17 cellular contexts compared by ENCODE assay signal in the genomic region with DNA sequence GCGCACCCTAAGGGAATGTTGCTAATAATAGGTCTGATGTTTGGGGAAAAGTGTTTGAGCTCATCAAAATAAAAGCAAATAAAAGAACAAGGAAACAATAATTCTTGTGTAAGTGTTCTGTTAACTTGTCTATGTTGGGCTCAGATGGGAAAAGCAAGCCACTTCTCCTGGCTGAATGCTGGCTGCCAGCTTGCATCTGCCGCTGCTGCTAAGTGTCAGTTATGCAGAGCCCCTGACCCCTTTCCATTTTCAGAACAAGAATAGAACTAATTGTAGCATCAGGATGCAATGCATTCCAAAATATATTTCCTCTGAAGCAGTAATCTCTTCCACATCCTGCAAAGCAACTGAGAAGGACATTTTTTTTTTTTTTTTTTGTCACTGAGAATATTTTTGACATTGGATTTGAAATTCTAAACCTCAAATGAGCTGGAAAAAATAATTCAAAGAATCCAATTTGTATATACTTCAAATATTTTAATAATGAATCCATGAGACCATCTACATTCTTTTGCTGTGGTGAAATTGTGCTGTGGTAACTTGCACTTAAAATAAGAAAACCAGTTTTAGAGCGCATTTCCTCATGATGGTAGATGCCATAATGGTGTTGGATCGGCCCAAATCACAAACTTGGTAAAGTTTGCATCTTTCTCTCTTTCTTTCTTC. TPM values are rescaled to one million over a fixed set of nuclear protein-coding genes. Genes with fewer than 3 reads are reported as not detected.
A peak's percentile ranks its signal among the peaks of the same experiment; 100 is the strongest.
DNase-seq lines count a peak whose midpoint lies in the region; ATAC-seq, FAIRE-seq and TF ChIP-seq lines count a peak whose summit lies in the region.
"Had no signal": no experiment of that assay in that cellular context is flagged by ENCODE, and none has a peak within 500 bp of the region (broad histone marks: within the 10 kb centered on the region; RNA-seq: fewer than 3 reads in every experiment).

No MANE protein-coding gene starts in this region.

- dilution Hi-C loops in keratinocyte (cut with MboI; ENCODE audit: extremely low pct_ligation_motif_present, low sequenced_read_pairs), result no loop called here

- H3K27me3 Mint-ChIP-seq in astrocyte (ENCODE audit: low read depth, unreplicated experiment) (peaks cover 7% of the 10 kb centered on the region), nephron progenitor cell (ENCODE audit: low read depth, poor library complexity) (peaks cover 15% of the 10 kb centered on the region)
- peaks cover 4% of the 10 kb centered on the region for H3K27me3 Mint-ChIP-seq in activated T-helper 17 cell treated with anti-CD3 and anti-CD28 coated beads, Interleukin-2, amount 50 U/mL, for 72 hours

- H3K36me3 ChIP-seq in astrocyte (ENCODE audit: insufficient read depth, low read length) (no peaks in the 10 kb centered on the region), keratinocyte (ENCODE audit: control insufficient read depth in 2 of 2, extremely low read depth in 1 of 2, insufficient read depth in 2 of 2, low read length in 2 of 2) (no peaks in the 10 kb centered on the region)
- H3K36me3 ChIP-seq: BE2C, colonic mucosa had no signal

- H3K4me1 Mint-ChIP-seq in astrocyte (ENCODE audit: low read depth, unreplicated experiment) (peaks cover 17% of the 10 kb centered on the region), nephron progenitor cell (no peaks in the 10 kb centered on the region)
- no peaks in the 10 kb centered on the region for H3K4me1 Mint-ChIP-seq in activated T-helper 17 cell treated with anti-CD3 and anti-CD28 coated beads, Interleukin-2, amount 50 U/mL, for 72 hours
- H3K4me1 Mint-ChIP-seq: activated naive CD8-positive, alpha-beta T cell treated with anti-CD3 and anti-CD28 coated beads, Interleukin-2, amount 50 U/mL, for 24 hours had no signal

- no peaks in the 10 kb centered on the region for H3K27me3 ChIP-seq in astrocyte (ENCODE audit: insufficient read depth, low read length)
- H3K27me3 ChIP-seq in keratinocyte (ENCODE audit: control insufficient read depth, extremely low read depth, insufficient read depth, low read length), result no peaks in the 10 kb centered on the region
- H3K27me3 ChIP-seq: BE2C, colonic mucosa had no signal

- H3K27ac Mint-ChIP-seq in astrocyte (ENCODE audit: unreplicated experiment), result peak overlapping the region; percentile 59
- no peak overlapping the region for H3K27ac Mint-ChIP-seq in activated T-helper 17 cell treated with anti-CD3 and anti-CD28 coated beads, Interleukin-2, amount 50 U/mL, for 72 hours
- H3K27ac Mint-ChIP-seq in nephron progenitor cell, result no peak overlapping the region
- H3K27ac Mint-ChIP-seq: activated naive CD8-positive, alpha-beta T cell treated with anti-CD3 and anti-CD28 coated beads, Interleukin-2, amount 50 U/mL, for 24 hours had no signal

- H3K9ac ChIP-seq in astrocyte (ENCODE audit: low read length), result no peak overlapping the region
- H3K9ac ChIP-seq in keratinocyte (ENCODE audit: control insufficient read depth, extremely low read depth, insufficient read depth, low read length), result no peak overlapping the region

- H3K9me3 Mint-ChIP-seq in astrocyte (ENCODE audit: unreplicated experiment), result peaks cover 4% of the 10 kb centered on the region
- no peaks in the 10 kb centered on the region for H3K9me3 Mint-ChIP-seq in activated T-helper 17 cell treated with anti-CD3 and anti-CD28 coated beads, Interleukin-2, amount 50 U/mL, for 72 hours
- H3K9me3 Mint-ChIP-seq in nephron progenitor cell, result peaks cover 10% of the 10 kb centered on the region
- H3K9me3 Mint-ChIP-seq: activated naive CD8-positive, alpha-beta T cell treated with anti-CD3 and anti-CD28 coated beads, Interleukin-2, amount 50 U/mL, for 24 hours had no signal

- no peaks in the 10 kb centered on the region for H3K36me3 Mint-ChIP-seq in astrocyte (ENCODE audit: low read depth, unreplicated experiment)
- no peaks in the 10 kb centered on the region for H3K36me3 Mint-ChIP-seq in activated T-helper 17 cell treated with anti-CD3 and anti-CD28 coated beads, Interleukin-2, amount 50 U/mL, for 72 hours (ENCODE audit: low read depth)
- no peaks in the 10 kb centered on the region for H3K36me3 Mint-ChIP-seq in nephron progenitor cell (ENCODE audit: low read depth)

- H3K4me3 Mint-ChIP-seq in astrocyte (ENCODE audit: unreplicated experiment), result no peak overlapping the region
- no peak overlapping the region for H3K4me3 Mint-ChIP-seq in activated T-helper 17 cell treated with anti-CD3 and anti-CD28 coated beads, Interleukin-2, amount 50 U/mL, for 72 hours
- no peak overlapping the region for H3K4me3 Mint-ChIP-seq in nephron progenitor cell
- H3K4me3 Mint-ChIP-seq: activated naive CD8-positive, alpha-beta T cell treated with anti-CD3 and anti-CD28 coated beads, Interleukin-2, amount 50 U/mL, for 24 hours had no signal

- H3K4me1 ChIP-seq in astrocyte (ENCODE audit: insufficient read depth, low read length) (peaks cover 16% of the 10 kb centered on the region), keratinocyte (ENCODE audit: control insufficient read depth, extremely low read depth, insufficient read depth, low read length) (peaks cover 20% of the 10 kb centered on the region)
- H3K4me1 ChIP-seq: BE2C, colonic mucosa had no signal

- H3K9me1 ChIP-seq in keratinocyte (ENCODE audit: control insufficient read depth, extremely low read depth, insufficient read depth, low read length), result no peaks in the 10 kb centered on the region

- no peaks in the 10 kb centered on the region for H3K9me3 ChIP-seq in astrocyte (ENCODE audit: insufficient read depth, low read depth, low read length)
- peaks cover 3% of the 10 kb centered on the region for H3K9me3 ChIP-seq in keratinocyte (ENCODE audit: control insufficient read depth, low read depth, low read length)
- H3K9me3 ChIP-seq: BE2C, colonic mucosa had no signal

- H3K79me2 ChIP-seq in astrocyte (ENCODE audit: insufficient read depth, low read length) (no peaks in the 10 kb centered on the region), keratinocyte (ENCODE audit: control insufficient read depth, insufficient read depth, low read length) (no peaks in the 10 kb centered on the region)

- peak overlapping the region; percentile 24 for H3K4me2 ChIP-seq in astrocyte (ENCODE audit: low read length)
- H3K4me2 ChIP-seq in keratinocyte (ENCODE audit: control insufficient read depth, extremely low read depth, insufficient read depth, low read depth, low read length), result no peak overlapping the region

- FAIRE-seq in astrocyte (lab: Jason Lieb, UNC) (no peak), keratinocyte (lab: Jason Lieb, UNC) (peak; percentile 84)

- no peaks in the 10 kb centered on the region for H4K20me1 ChIP-seq in astrocyte (ENCODE audit: insufficient read depth, low read length)
- H4K20me1 ChIP-seq in keratinocyte (ENCODE audit: control insufficient read depth, extremely low read depth, insufficient read depth, low read length), result no peaks in the 10 kb centered on the region

- no peak for TF ChIP-seq CTCF in AG09309 (IDR thresholded peaks at IDR 0.05; ENCODE audit: control insufficient read depth, insufficient read depth, low read depth, low read length, missing control alignments)
- TF ChIP-seq CTCF in astrocyte (IDR thresholded peaks at IDR 0.05; ENCODE audit: insufficient read depth, low read depth, low read length), result no peak
- no peak for TF ChIP-seq CTCF in keratinocyte (optimal IDR thresholded peaks at IDR 0.05 in 1 of 3, IDR thresholded peaks at IDR 0.05 in 1 of 3, conservative IDR thresholded peaks at IDR 0.05 in 1 of 3; ENCODE audit: extremely low read depth in 1 of 3, insufficient read depth in 2 of 3, low read length in 3 of 3)
- no peak for TF ChIP-seq CTCF in nephron progenitor cell (IDR thresholded peaks at IDR 0.05)

- H3K27ac ChIP-seq in astrocyte (ENCODE audit: low read depth, low read length) (peak overlapping the region; percentile 38), keratinocyte (ENCODE audit: control insufficient read depth, insufficient read depth, low read length) (no peak overlapping the region)
- H3K27ac ChIP-seq: colonic mucosa had no signal

- ATAC-seq in activated T-helper 17 cell treated with anti-CD3 and anti-CD28 coated beads, Interleukin-2, amount 50 U/mL, for 72 hours (replicated peaks), result no peak
- ATAC-seq in GM19452 (IDR thresholded peaks at IDR 0.05; ENCODE audit: unreplicated experiment), result no peak
- ATAC-seq: activated naive CD8-positive, alpha-beta T cell treated with anti-CD3 and anti-CD28 coated beads, Interleukin-2, amount 50 U/mL, for 24 hours; left colon had no signal

- H3K4me3 ChIP-seq in AG09309 (ENCODE audit: control insufficient read depth, low read depth, low read length) (no peak overlapping the region), astrocyte (ENCODE audit: insufficient read depth, low read depth, low read length) (no peak overlapping the region), keratinocyte (ENCODE audit: control insufficient read depth in 2 of 3, extremely low read depth in 1 of 3, insufficient read depth in 2 of 3, low read depth in 1 of 3, low read length in 3 of 3) (no peak overlapping the region)
- H3K4me3 ChIP-seq: colonic mucosa had no signal

- no peak overlapping the region for H2AFZ ChIP-seq in astrocyte (ENCODE audit: low read depth, low read length)
- H2AFZ ChIP-seq in keratinocyte (ENCODE audit: control insufficient read depth, low read length), result no peak overlapping the region

- DNase-seq in AG09309 (ENCODE audit: low read depth), result peak; percentile 53
- DNase-seq in HS-5 (ENCODE audit: low read depth), result peak; percentile 60
- DNase-seq in astrocyte (ENCODE audit: low read depth), result peak; percentile 82
- DNase-seq in keratinocyte (ENCODE audit: low read depth, low spot score), result no peak
- no peak for DNase-seq in NCI-H748 treated with DMSO at 0.1 percent for 48 hours (lab: John Stamatoyannopoulos, UW)
- DNase-seq in nephron progenitor cell, result no peak
- DNase-seq: activated CD4-positive, alpha-beta T cell treated with anti-CD3 and anti-CD28 coated beads, Interleukin-2, amount 50 U/mL, for 48 hours; activated naive CD8-positive, alpha-beta T cell treated with anti-CD3 and anti-CD28 coated beads, Interleukin-2, amount 50 U/mL, for 24 hours; BE2C; colonic mucosa; Kasumi-1; left colon; NCI-H1417 treated with DMSO at 0.1 percent for 48 hours; OCI-M1; stimulated activated naive CD4-positive, alpha-beta T cell treated with Interleukin-2 at 50 U/mL for 16 hours had no signal

RNA-seq across cellular contexts. Expression of a gene that starts 43.9 kb away (rescaled TPM):
- total RNA-seq in astrocyte, result 35.2 and 39.9 TPM in 2 replicates
- 9.3 to 45.0 TPM (median 31.3 TPM) in 3 replicates for polyA plus RNA-seq in keratinocyte
- polyA plus RNA-seq in keratinocyte (2011; ENCODE audit: low read depth), result 34.8 TPM
- polyA plus RNA-seq in keratinocyte (2011; cell fraction: cytosol; rRNA removed), result 14.5 and 21.5 TPM in 2 replicates
- 5.7 and 10.1 TPM in 2 replicates for polyA plus RNA-seq in keratinocyte (2011; cell fraction: nucleus; rRNA removed)
- 25.1 and 60.2 TPM in 2 replicates for polyA plus RNA-seq in keratinocyte (2012; ENCODE audit: low replicate concordance)
- 1.6 to 10.9 TPM (median 1.7 TPM) in 3 replicates for polyA minus RNA-seq in keratinocyte
- polyA minus RNA-seq in keratinocyte (2011; cell fraction: cytosol; rRNA and poly(A)+ RNA removed), result 17.8 TPM
- 4.0 and 6.0 TPM in 2 replicates for polyA minus RNA-seq in keratinocyte (2011; cell fraction: nucleus; rRNA and poly(A)+ RNA removed)
- total RNA-seq in activated T-helper 17 cell treated with anti-CD3 and anti-CD28 coated beads, Interleukin-2, amount 50 U/mL, for 72 hours, result 100 to 1,000 TPM; 111 to 132 TPM

Comparison
In these comparisons a context has a peak if more than half of its experiments do, and no peak if none do; other contexts are left out.
1. DNase-seq: peak in AG09309 (single experiment), HS-5 (single experiment) and astrocyte (single experiment); none in keratinocyte (single experiment), NCI-H748 treated with DMSO at 0.1 percent for 48 hours (single experiment) and nephron progenitor cell (single experiment).